In genomic region chr3:16932877-16933276, GRCh38 we compare ENCODE assay signal across 13 cellular contexts. TPM values are rescaled to one million over a fixed set of nuclear protein-coding genes. Genes with fewer than 3 reads are reported as not detected.
DNase-seq lines count a peak whose midpoint lies in the region; ATAC-seq and TF ChIP-seq lines count a peak whose summit lies in the region.
"Had no signal": no experiment of that assay in that cellular context is flagged by ENCODE, and none has a peak within 500 bp of the region (broad histone marks: within the 10 kb centered on the region; RNA-seq: fewer than 3 reads in every experiment).

No MANE protein-coding gene starts in this region.

- no peaks in the 10 kb centered on the region for H3K27me3 Mint-ChIP-seq in activated naive CD8-positive, alpha-beta T cell treated with anti-CD3 and anti-CD28 coated beads, Interleukin-2, amount 50 U/mL, for 24 hours

- peaks cover 4% of the 10 kb centered on the region for H3K4me1 ChIP-seq in prostate gland (replicated peaks)
- H3K4me1 ChIP-seq in gastrocnemius medialis: peaks cover 62 to 71% of the 10 kb centered on the region in 2 donors

- in situ Hi-C loops in gastrocnemius medialis (cut with MboI; ENCODE audit: low sequenced_read_pairs in 4 of 4): no loop called here

- TF ChIP-seq POLR2A in prostate gland (IDR thresholded peaks at IDR 0.05) (no peak), gastrocnemius medialis (IDR thresholded peaks at IDR 0.05) (no peak)

- no peaks in the 10 kb centered on the region for H3K27me3 ChIP-seq in prostate gland (replicated peaks; ENCODE audit: insufficient read depth)
- no peaks in the 10 kb centered on the region for H3K27me3 ChIP-seq in gastrocnemius medialis

- H3K36me3 Mint-ChIP-seq in activated naive CD8-positive, alpha-beta T cell treated with anti-CD3 and anti-CD28 coated beads, Interleukin-2, amount 50 U/mL, for 24 hours (ENCODE audit: low read depth): peaks cover 4% of the 10 kb centered on the region

- H3K4me3 ChIP-seq in prostate gland: no peak overlapping the region
- H3K4me3 ChIP-seq in gastrocnemius medialis: no peak overlapping the region
- H3K4me3 ChIP-seq: coronary artery had no signal

- intact Hi-C loops in prostate gland (cut with DNase I) (no loop called here), gastrocnemius medialis (cut with DNase I; ENCODE audit: low total_unique reads) (no loop called here)

- peak overlapping the region; percentile 50 for H3K27ac Mint-ChIP-seq in activated naive CD8-positive, alpha-beta T cell treated with anti-CD3 and anti-CD28 coated beads, Interleukin-2, amount 50 U/mL, for 24 hours

- ATAC-seq in GM19468 (IDR thresholded peaks at IDR 0.05; ENCODE audit: extremely low read depth, unreplicated experiment): peak; percentile 29
- ATAC-seq in HG03064 (IDR thresholded peaks at IDR 0.05; ENCODE audit: low read depth, unreplicated experiment): peak; percentile 49
- no peak for ATAC-seq in activated naive CD8-positive, alpha-beta T cell treated with anti-CD3 and anti-CD28 coated beads, Interleukin-2, amount 50 U/mL, for 24 hours
- no peak for ATAC-seq in GM21825 (IDR thresholded peaks at IDR 0.05; ENCODE audit: unreplicated experiment)
- no peak for ATAC-seq in gastrocnemius medialis

- TF ChIP-seq CTCF in GM10266 (IDR thresholded peaks at IDR 0.05; ENCODE audit: control insufficient read depth, insufficient read depth, low read depth, missing control alignments) (no peak), prostate gland (IDR thresholded peaks at IDR 0.05) (no peak), gastrocnemius medialis (IDR thresholded peaks at IDR 0.05 in 4 of 5, conservative IDR thresholded peaks at IDR 0.05 in 1 of 5) (no peak)

- H3K27ac ChIP-seq in prostate gland (no peak overlapping the region), gastrocnemius medialis (peak overlapping the region in 1 of 4 donors; percentile 15)
- H3K27ac ChIP-seq: C4-2B, coronary artery had no signal

- peak overlapping the region; percentile 47 for H3K4me3 Mint-ChIP-seq in activated naive CD8-positive, alpha-beta T cell treated with anti-CD3 and anti-CD28 coated beads, Interleukin-2, amount 50 U/mL, for 24 hours

- DNase-seq in GM10266 (ENCODE audit: extremely low spot score): peak; percentile 28
- no peak for DNase-seq in activated naive CD8-positive, alpha-beta T cell treated with anti-CD3 and anti-CD28 coated beads, Interleukin-2, amount 50 U/mL, for 24 hours
- no peak for DNase-seq in prostate gland (ENCODE audit: low spot score)
- no peak for DNase-seq in gastrocnemius medialis
- no peak for DNase-seq in NCI-H345 treated with DMSO at 0.1 percent for 48 hours (lab: John Stamatoyannopoulos, UW; ENCODE audit: unreplicated experiment)
- DNase-seq: activated CD4-positive, alpha-beta T cell treated with anti-CD3 and anti-CD28 coated beads, Interleukin-2, amount 50 U/mL, for 1 hour; NCI-H2029 treated with DMSO at 0.1 percent for 48 hours had no signal

- peaks cover 92% of the 10 kb centered on the region for H3K4me1 Mint-ChIP-seq in activated naive CD8-positive, alpha-beta T cell treated with anti-CD3 and anti-CD28 coated beads, Interleukin-2, amount 50 U/mL, for 24 hours

- 78% methylated on average over 7 of the region's 7 CpGs for WGBS in prostate gland

- no peaks in the 10 kb centered on the region for H3K36me3 ChIP-seq in prostate gland
- H3K36me3 ChIP-seq in gastrocnemius medialis: no peaks in the 10 kb centered on the region

- H3K9me3 ChIP-seq in prostate gland (no peaks in the 10 kb centered on the region), gastrocnemius medialis (no peaks in the 10 kb centered on the region)

- H3K9me3 Mint-ChIP-seq in activated naive CD8-positive, alpha-beta T cell treated with anti-CD3 and anti-CD28 coated beads, Interleukin-2, amount 50 U/mL, for 24 hours: no peaks in the 10 kb centered on the region

RNA-seq across cellular contexts. Expression of gene PLCL2, which starts 48.1 kb away (rescaled TPM):
- total RNA-seq in prostate gland (10 to 100 TPM in 1 of 2 donors, 1 to 10 TPM in 1; 5.3 to 14.5 TPM), gastrocnemius medialis (10 to 100 TPM; 23.9 to 37.2 (median 32.7) TPM)
- total RNA-seq: G401 had no signal

Comparison
In these comparisons a context has a peak if more than half of its experiments do, and no peak if none do; other contexts are left out.
1. ATAC-seq: peak in GM19468 (single experiment) and HG03064 (single experiment); none in activated naive CD8-positive, alpha-beta T cell treated with anti-CD3 and anti-CD28 coated beads, Interleukin-2, amount 50 U/mL, for 24 hours (single experiment), GM21825 (single experiment) and gastrocnemius medialis (0 of 2).